25 cellular contexts compared by ENCODE assay signal in the genomic region with DNA sequence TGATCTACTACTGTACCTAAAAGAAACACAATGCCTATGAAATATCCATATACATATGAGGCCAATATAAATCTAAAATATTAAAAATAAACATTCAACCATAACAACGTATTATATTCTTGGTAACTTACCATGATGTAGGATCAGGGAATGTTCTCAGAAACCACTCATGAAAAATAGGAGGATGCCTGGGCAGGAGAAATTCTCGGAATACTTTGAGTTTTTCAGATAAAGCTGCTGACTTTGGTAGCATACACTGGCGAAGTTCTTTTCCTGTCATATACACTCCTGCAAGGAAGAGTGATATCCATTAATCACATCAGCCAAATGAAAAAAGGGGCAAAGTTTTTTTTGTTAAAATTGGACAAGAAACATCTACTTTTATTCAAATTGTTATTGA. TPM values are rescaled to one million over a fixed set of nuclear protein-coding genes. Genes with fewer than 3 reads are reported as not detected.
DNase-seq lines count a peak whose midpoint lies in the region; FAIRE-seq and TF ChIP-seq lines count a peak whose summit lies in the region.
"Had no signal": no experiment of that assay in that cellular context is flagged by ENCODE, and none has a peak within 500 bp of the region (broad histone marks: within the 10 kb centered on the region; RNA-seq: fewer than 3 reads in every experiment).

No MANE protein-coding gene starts in this region.

- no peak overlapping the region for H2AK5ac ChIP-seq in trophoblast cell (ENCODE audit: low read length)

- no peaks in the 10 kb centered on the region for H3K79me2 ChIP-seq in astrocyte (ENCODE audit: insufficient read depth, low read length)
- no peaks in the 10 kb centered on the region for H3K79me2 ChIP-seq in trophoblast cell (ENCODE audit: control insufficient read depth, insufficient read depth, low read length, poor library complexity)

- TF ChIP-seq CTCF in astrocyte (IDR thresholded peaks at IDR 0.05; ENCODE audit: insufficient read depth, low read depth, low read length) (no peak), fibroblast of pulmonary artery (IDR thresholded peaks at IDR 0.05; ENCODE audit: low read length, missing control alignments) (no peak), endodermal cell (conservative IDR thresholded peaks at IDR 0.05) (no peak)

- H3K9me3 ChIP-seq in astrocyte (ENCODE audit: insufficient read depth, low read depth, low read length) (no peaks in the 10 kb centered on the region), trophoblast cell (ENCODE audit: insufficient read depth, low read depth, low read length) (no peaks in the 10 kb centered on the region), endodermal cell (ENCODE audit: control insufficient read depth, low read length) (no peaks in the 10 kb centered on the region)
- H3K9me3 ChIP-seq: A549; BE2C; BLaER1 treated with 17β-estradiol and CSF1 and Interleukin-3, amounts not matched to agents 10 nM and 100 nM had no signal

- no peak overlapping the region for H2BK12ac ChIP-seq in trophoblast cell (ENCODE audit: low read length)

- H3K4me1 Mint-ChIP-seq in astrocyte (ENCODE audit: low read depth, unreplicated experiment) (no peaks in the 10 kb centered on the region), endodermal cell (no peaks in the 10 kb centered on the region)
- H3K4me1 Mint-ChIP-seq: CD14-positive monocyte; CD8-positive, alpha-beta memory T cell had no signal

- DNase-seq in astrocyte (ENCODE audit: low read depth): peak; percentile 7
- DNase-seq in fibroblast of pulmonary artery (ENCODE audit: low read depth): peak; percentile 17
- peak; percentile 7 to 62 for DNase-seq in trophoblast cell
- DNase-seq in endodermal cell: no peak
- DNase-seq in NCI-H748 (lab: John Stamatoyannopoulos, UW; ENCODE audit: unreplicated experiment): no peak
- no peak for DNase-seq in activated CD4-positive, alpha-beta T cell treated with anti-CD3 and anti-CD28 coated beads, Interleukin-2, amount 50 U/mL, for 48 hours
- DNase-seq: 8988T; ACHN; BE2C; CD4-positive, alpha-beta T cell; CD8-positive, alpha-beta memory T cell; DMS 273 treated with DMSO at 0.1 percent for 48 hours; DMS79; EL; GDM1; GM23248; H7; HCEC 1CT had no signal

- H3K4me3 Mint-ChIP-seq in astrocyte (ENCODE audit: unreplicated experiment): no peak overlapping the region
- no peak overlapping the region for H3K4me3 Mint-ChIP-seq in endodermal cell
- H3K4me3 Mint-ChIP-seq: CD14-positive monocyte; CD4-positive, alpha-beta T cell; CD8-positive, alpha-beta memory T cell had no signal

- no peak for FAIRE-seq in astrocyte (lab: Jason Lieb, UNC)
- FAIRE-seq: A549, D721Med, GM12878, GM19239, H1 had no signal

- no peak overlapping the region for H4K12ac ChIP-seq in trophoblast cell (ENCODE audit: low read depth, low read length)

- H3K4me2 ChIP-seq in astrocyte (ENCODE audit: low read length) (no peak overlapping the region), trophoblast cell (ENCODE audit: low read length) (no peak overlapping the region)
- H3K4me2 ChIP-seq: A549; BLaER1 treated with 17β-estradiol and CSF1 and Interleukin-3, amounts not matched to agents 10 nM and 100 nM had no signal

- H3K27me3 ChIP-seq in astrocyte (ENCODE audit: insufficient read depth, low read length): no peaks in the 10 kb centered on the region
- no peaks in the 10 kb centered on the region for H3K27me3 ChIP-seq in trophoblast cell (ENCODE audit: insufficient read depth, low read length)
- H3K27me3 ChIP-seq in endodermal cell (ENCODE audit: control insufficient read depth, insufficient read depth, low read length, poor library complexity, severe bottlenecking): no peaks in the 10 kb centered on the region
- H3K27me3 ChIP-seq: BE2C; BLaER1 treated with 17β-estradiol and CSF1 and Interleukin-3, amounts not matched to agents 10 nM and 100 nM had no signal

- no peak overlapping the region for H3K9ac ChIP-seq in astrocyte (ENCODE audit: low read length)
- H3K9ac ChIP-seq in trophoblast cell (ENCODE audit: low read length): no peak overlapping the region
- H3K9ac ChIP-seq in endodermal cell (ENCODE audit: extremely low read depth, low read length, poor library complexity, severe bottlenecking): no peak overlapping the region
- H3K9ac ChIP-seq: BLaER1 treated with 17β-estradiol and CSF1 and Interleukin-3, amounts not matched to agents 10 nM and 100 nM; GM23248 had no signal

- no peak overlapping the region for H3K23ac ChIP-seq in trophoblast cell (ENCODE audit: low read length)

- H3K4me1 ChIP-seq in astrocyte (ENCODE audit: insufficient read depth, low read length): no peaks in the 10 kb centered on the region
- no peaks in the 10 kb centered on the region for H3K4me1 ChIP-seq in trophoblast cell (ENCODE audit: control insufficient read depth in 1 of 2, insufficient read depth in 2 of 2, low read length in 2 of 2)
- no peaks in the 10 kb centered on the region for H3K4me1 ChIP-seq in endodermal cell (ENCODE audit: control insufficient read depth, insufficient read depth, low read length)
- H3K4me1 ChIP-seq: A549; BE2C; BLaER1 treated with 17β-estradiol and CSF1 and Interleukin-3, amounts not matched to agents 10 nM and 100 nM had no signal

- H3K9me3 Mint-ChIP-seq in astrocyte (ENCODE audit: unreplicated experiment) (no peaks in the 10 kb centered on the region), endodermal cell (no peaks in the 10 kb centered on the region)
- H3K9me3 Mint-ChIP-seq: CD4-positive, alpha-beta T cell; CD8-positive, alpha-beta memory T cell had no signal

- H3K14ac ChIP-seq in trophoblast cell (ENCODE audit: low read length): no peak overlapping the region

- H4K91ac ChIP-seq in trophoblast cell (ENCODE audit: low read depth, low read length): no peak overlapping the region

- H3K27ac Mint-ChIP-seq in astrocyte (ENCODE audit: unreplicated experiment) (no peak overlapping the region), endodermal cell (no peak overlapping the region)
- H3K27ac Mint-ChIP-seq: CD14-positive monocyte; CD4-positive, alpha-beta T cell had no signal

- H3K27me3 Mint-ChIP-seq in astrocyte (ENCODE audit: low read depth, unreplicated experiment): no peaks in the 10 kb centered on the region
- no peaks in the 10 kb centered on the region for H3K27me3 Mint-ChIP-seq in endodermal cell (ENCODE audit: insufficient read depth)
- H3K27me3 Mint-ChIP-seq: CD4-positive, alpha-beta T cell; CD8-positive, alpha-beta memory T cell had no signal

- H4K20me1 ChIP-seq in astrocyte (ENCODE audit: insufficient read depth, low read length): no peaks in the 10 kb centered on the region
- H4K20me1 ChIP-seq: BLaER1 treated with 17β-estradiol and CSF1 and Interleukin-3, amounts not matched to agents 10 nM and 100 nM had no signal

- H3K79me1 ChIP-seq in trophoblast cell (ENCODE audit: low read length): no peaks in the 10 kb centered on the region

- WGBS in trophoblast cell (ENCODE audit: extremely low coverage, insufficient coverage, insufficient read length): no CpG with 5 or more reads among the region's 3 CpGs
- 87 to 100% methylated on average over 2 to 3 of the region's 3 CpGs for WGBS in endodermal cell (ENCODE audit: insufficient coverage in 1 of 2, insufficient read length in 1 of 2), 2 experiments

- no peak overlapping the region for H3K4me3 ChIP-seq in astrocyte (ENCODE audit: insufficient read depth, low read depth, low read length)
- no peak overlapping the region for H3K4me3 ChIP-seq in fibroblast of pulmonary artery (replicated peaks; ENCODE audit: low read depth, low read length)
- no peak overlapping the region for H3K4me3 ChIP-seq in trophoblast cell (ENCODE audit: low read depth, low read length)
- no peak overlapping the region for H3K4me3 ChIP-seq in endodermal cell (ENCODE audit: low read length)
- H3K4me3 ChIP-seq: A549; BLaER1 treated with 17β-estradiol and CSF1 and Interleukin-3, amounts not matched to agents 10 nM and 100 nM; GM12878; GM23248 had no signal

- H3K27ac ChIP-seq in astrocyte (ENCODE audit: low read depth, low read length): no peak overlapping the region
- no peak overlapping the region for H3K27ac ChIP-seq in trophoblast cell (ENCODE audit: low read depth, low read length)
- H3K27ac ChIP-seq in endodermal cell (ENCODE audit: low read depth, low read length): no peak overlapping the region
- H3K27ac ChIP-seq: A549; BLaER1 treated with 17β-estradiol and CSF1 and Interleukin-3, amounts not matched to agents 10 nM and 100 nM; GM23248 had no signal

- H3K4ac ChIP-seq in trophoblast cell (ENCODE audit: low read depth, low read length): no peak overlapping the region

- H4K8ac ChIP-seq in trophoblast cell (ENCODE audit: low read depth, low read length): no peak overlapping the region

- no peak overlapping the region for H3K18ac ChIP-seq in trophoblast cell (ENCODE audit: low read length)

- H3K36me3 ChIP-seq in astrocyte (ENCODE audit: insufficient read depth, low read length) (peaks cover 13% of the 10 kb centered on the region), trophoblast cell (ENCODE audit: control insufficient read depth in 1 of 2, insufficient read depth in 2 of 2, low read length in 2 of 2) (peaks cover 0 to 1% of the 10 kb centered on the region in 2 experiments), endodermal cell (ENCODE audit: control insufficient read depth, insufficient read depth, low read length) (peaks cover 35% of the 10 kb centered on the region)

- no peak overlapping the region for H2BK120ac ChIP-seq in trophoblast cell (ENCODE audit: insufficient read depth, low read length, poor library complexity)

- H2AFZ ChIP-seq in astrocyte (ENCODE audit: low read depth, low read length) (no peak overlapping the region), trophoblast cell (ENCODE audit: insufficient read depth, low read length, poor library complexity) (no peak overlapping the region)
- H2AFZ ChIP-seq: GM23248 had no signal

- H2BK5ac ChIP-seq in trophoblast cell (ENCODE audit: low read depth, low read length, poor library complexity): no peak overlapping the region

- no peaks in the 10 kb centered on the region for H3K36me3 Mint-ChIP-seq in astrocyte (ENCODE audit: low read depth, unreplicated experiment)
- H3K36me3 Mint-ChIP-seq in endodermal cell (ENCODE audit: low read depth): peaks cover 6% of the 10 kb centered on the region

RNA-seq across cellular contexts. Expression of a gene that starts 11.3 kb away (rescaled TPM):
- total RNA-seq in astrocyte: 36.7 and 39.6 TPM in 2 replicates
- 12.4 and 14.8 TPM in 2 replicates for polyA plus RNA-seq in trophoblast cell (2013)
- total RNA-seq in endodermal cell: 10 to 100 TPM; 27.6 to 29.3 TPM
- polyA plus RNA-seq in endodermal cell (2013, experiment 1 of 2): 16.4 TPM
- 15.3 TPM for polyA plus RNA-seq in endodermal cell (2013, experiment 2 of 2)

Comparison
In these comparisons a context has a peak if more than half of its experiments do, and no peak if none do; other contexts are left out.
1. DNase-seq: peak in astrocyte (single experiment), fibroblast of pulmonary artery (single experiment) and trophoblast cell (2 of 2); none in endodermal cell (single experiment), NCI-H748 (single experiment) and activated CD4-positive, alpha-beta T cell treated with anti-CD3 and anti-CD28 coated beads, Interleukin-2, amount 50 U/mL, for 48 hours (0 of 2).